Comparison of ENCODE assay signal across 21 cellular contexts in the genomic region with DNA sequence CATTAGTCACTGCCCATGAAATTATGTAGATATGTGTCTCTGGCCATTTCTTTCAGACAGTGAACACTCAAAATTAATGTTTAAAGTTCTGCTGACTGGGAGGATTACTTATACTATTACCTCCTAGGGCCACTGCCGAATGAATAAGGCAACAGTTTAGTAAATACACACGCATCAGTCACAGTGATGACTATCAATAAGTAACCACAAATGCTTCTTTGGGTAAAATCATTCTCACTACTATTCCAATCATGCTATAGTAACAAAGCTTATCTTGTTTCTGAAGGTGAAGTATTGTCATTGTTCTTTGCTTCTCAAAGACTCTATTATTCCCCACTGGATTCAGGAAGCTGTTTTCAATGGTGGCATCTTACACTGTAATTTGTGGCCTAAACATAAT.
"Had no signal": no experiment of that assay in that cellular context is flagged by ENCODE, and none has a peak within 500 bp of the region (broad histone marks: within the 10 kb centered on the region; RNA-seq: fewer than 3 reads in every experiment).

No MANE protein-coding gene starts in this region.

- H3K27ac ChIP-seq: body of pancreas, cardiac muscle cell, hepatocyte, left lung, prostate gland, right atrium auricular region, spleen, tibial artery had no signal

- H3K36me3 ChIP-seq: cardiac muscle cell, left lung, prostate gland, right atrium auricular region, spleen, tibial artery had no signal

- ATAC-seq: activated CD8-positive, alpha-beta T cell treated with anti-CD3 and anti-CD28 coated beads, Interleukin-2, amount 10 ng/mL, durations not matched to agents 7 days and 5 days; body of pancreas; left lung; natural killer cell had no signal

- H3K79me2 ChIP-seq: hepatocyte had no signal

- DNase-seq: activated CD4-positive, alpha-beta T cell treated with anti-CD3 and anti-CD28 coated beads for 1 hour; activated CD4-positive, alpha-beta T cell treated with anti-CD3 and anti-CD28 coated beads, Interleukin-2, amount 50 U/mL, for 1 hour; activated CD8-positive, alpha-beta T cell treated with anti-CD3 and anti-CD28 coated beads, Interleukin-2, amount 10 ng/mL, durations not matched to agents 7 days and 5 days; activated gamma-delta T cell; body of pancreas; effector CD8-positive, alpha-beta T cell; erythroblast; immature natural killer cell; kidney glomerular epithelial cell; left lung; natural killer cell; spleen; stimulated activated CD4-positive, alpha-beta T cell treated with anti-CD3 and anti-CD28 coated beads, Interleukin-4, amount 100 ng/mL, for 1 hour; stimulated activated naive CD4-positive, alpha-beta T cell treated with Interleukin-2 at 50 U/mL for 16 hours; tibial artery had no signal

- H2AFZ ChIP-seq: hepatocyte had no signal

- H3K4me2 ChIP-seq: hepatocyte had no signal

- H3K9me3 ChIP-seq: body of pancreas, left lung, prostate gland, right atrium auricular region, tibial artery had no signal

- FAIRE-seq: TTC549 had no signal

- H3K4me1 ChIP-seq: body of pancreas, left lung, prostate gland, right atrium auricular region, spleen, tibial artery had no signal

- H3K4me3 ChIP-seq: body of pancreas, cardiac muscle cell, hepatocyte, left lung, lung, prostate gland, right atrium auricular region, spleen, tibial artery had no signal

- H3K27me3 ChIP-seq: body of pancreas, hepatocyte, left lung, right atrium auricular region, spleen, tibial artery had no signal
